Comparison of ENCODE assay signal across 8 cellular contexts in genomic region chr19:16342002-16342715, GRCh38. TPM values are rescaled to one million over a fixed set of nuclear protein-coding genes. Genes with fewer than 3 reads are reported as not detected.
DNase-seq lines count a peak whose midpoint lies in the region; ATAC-seq and TF ChIP-seq lines count a peak whose summit lies in the region.

No MANE protein-coding gene starts in this region.

- H3K4me3 ChIP-seq in left lung (no peak overlapping the region), stomach smooth muscle (ENCODE audit: low read length in 2 of 2) (no peak overlapping the region)

- peaks cover 49% of the 10 kb centered on the region for H3K4me1 Mint-ChIP-seq in activated T-helper 2 cell treated with anti-CD3 and anti-CD28 coated beads, Interferon-gamma antibody, Interleukin-2, Interleukin-4, amounts not matched to agents 10 μg/mL and 5 μg/mL and 100 μg/mL, durations not matched to agents 14 hours and 24 hours and 36 hours (ENCODE audit: low read depth)

- H3K36me3 Mint-ChIP-seq in activated T-helper 2 cell treated with anti-CD3 and anti-CD28 coated beads, Interferon-gamma antibody, Interleukin-2, Interleukin-4, amounts not matched to agents 10 μg/mL and 5 μg/mL and 100 μg/mL, durations not matched to agents 14 hours and 24 hours and 36 hours (ENCODE audit: low read depth), result peaks cover 5% of the 10 kb centered on the region

- H3K9me3 ChIP-seq in left lung (no peaks in the 10 kb centered on the region), stomach smooth muscle (ENCODE audit: control insufficient read depth in 2 of 2, low read length in 2 of 2) (no peaks in the 10 kb centered on the region)

- ATAC-seq in HG03460 (IDR thresholded peaks at IDR 0.05; ENCODE audit: unreplicated experiment) (peak; percentile 61), left lung (peak; percentile 30)

- no peaks in the 10 kb centered on the region for H3K27me3 ChIP-seq in left lung
- no peaks in the 10 kb centered on the region for H3K27me3 ChIP-seq in stomach smooth muscle (ENCODE audit: control insufficient read depth in 1 of 2, insufficient read depth in 2 of 2, low read length in 2 of 2)

- no peak overlapping the region for H3K4me3 Mint-ChIP-seq in activated T-helper 2 cell treated with anti-CD3 and anti-CD28 coated beads, Interferon-gamma antibody, Interleukin-2, Interleukin-4, amounts not matched to agents 10 μg/mL and 5 μg/mL and 100 μg/mL, durations not matched to agents 14 hours and 24 hours and 36 hours (ENCODE audit: low read depth)

- TF ChIP-seq CTCF in left lung (IDR thresholded peaks at IDR 0.05), result no peak

- H3K36me3 ChIP-seq in left lung (no peaks in the 10 kb centered on the region), stomach smooth muscle (ENCODE audit: control insufficient read depth in 2 of 2, insufficient read depth in 2 of 2, low read length in 2 of 2) (no peaks in the 10 kb centered on the region)

- peak overlapping the region; percentile 37 for H3K27ac Mint-ChIP-seq in activated T-helper 2 cell treated with anti-CD3 and anti-CD28 coated beads, Interferon-gamma antibody, Interleukin-2, Interleukin-4, amounts not matched to agents 10 μg/mL and 5 μg/mL and 100 μg/mL, durations not matched to agents 14 hours and 24 hours and 36 hours

- peak; percentile 45 for TF ChIP-seq POLR2A in GM19193 (IDR thresholded peaks at IDR 0.05; ENCODE audit: extremely low read depth, insufficient read depth, insufficient read length)

- H3K4me1 ChIP-seq in left lung (peaks cover 15 to 67% of the 10 kb centered on the region in 2 donors), stomach smooth muscle (ENCODE audit: control insufficient read depth, insufficient read depth, low read length) (peaks cover 21% of the 10 kb centered on the region)

- H3K27me3 Mint-ChIP-seq in activated T-helper 2 cell treated with anti-CD3 and anti-CD28 coated beads, Interferon-gamma antibody, Interleukin-2, Interleukin-4, amounts not matched to agents 10 μg/mL and 5 μg/mL and 100 μg/mL, durations not matched to agents 14 hours and 24 hours and 36 hours (ENCODE audit: low read depth), result peaks cover 12% of the 10 kb centered on the region

- no peak overlapping the region for H3K9ac ChIP-seq in stomach smooth muscle (ENCODE audit: low read length in 2 of 2)

- DNase-seq in AG20443 (ENCODE audit: low spot score), result peak; percentile 64
- DNase-seq in activated T-helper 2 cell treated with anti-CD3 and anti-CD28 coated beads, Interferon-gamma antibody, Interleukin-2, Interleukin-4, amounts not matched to agents 10 μg/mL and 5 μg/mL and 100 μg/mL, durations not matched to agents 14 hours and 24 hours and 36 hours (ENCODE audit: low spot score), result no peak
- DNase-seq in left lung, result no peak
- DNase-seq in HUDEP-2 (lab: John Stamatoyannopoulos, UW; ENCODE audit: unreplicated experiment in 76 of 76), result no peak
- no peak for DNase-seq in GF-D8 (lab: John Stamatoyannopoulos, UW)

- intact Hi-C loops in activated T-helper 2 cell treated with anti-CD3 and anti-CD28 coated beads, Interferon-gamma antibody, Interleukin-2, Interleukin-4, amounts not matched to agents 10 μg/mL and 5 μg/mL and 100 μg/mL, durations not matched to agents 14 hours and 24 hours and 36 hours (cut with micrococcal nuclease), result loop anchor here (1.0 kb wide), 2 partner anchors 14 to 25 kb away; no protein-coding TSS in a partner anchor
- intact Hi-C loops in left lung (cut with DNase I), result no loop called here

- H3K9me3 Mint-ChIP-seq in activated T-helper 2 cell treated with anti-CD3 and anti-CD28 coated beads, Interferon-gamma antibody, Interleukin-2, Interleukin-4, amounts not matched to agents 10 μg/mL and 5 μg/mL and 100 μg/mL, durations not matched to agents 14 hours and 24 hours and 36 hours, result peaks cover 4% of the 10 kb centered on the region

- H3K27ac ChIP-seq in left lung, result peak overlapping the region; percentile 42 to 78
- peak overlapping the region; percentile 74 for H3K27ac ChIP-seq in stomach smooth muscle (ENCODE audit: low read length)

RNA-seq across cellular contexts. Expression of gene KLF2, which starts 17.5 kb away (rescaled TPM):
- total RNA-seq in activated T-helper 2 cell treated with anti-CD3 and anti-CD28 coated beads, Interferon-gamma antibody, Interleukin-2, Interleukin-4, amounts not matched to agents 10 μg/mL and 5 μg/mL and 100 μg/mL, durations not matched to agents 14 hours and 24 hours and 36 hours, result 2.4 and 2.7 TPM in 2 replicates
- 10 to 100 TPM; 30.2 to 75.9 TPM for total RNA-seq in left lung
